ENCODE assay signal across 25 cellular contexts in genomic region chr4:31702291-31702690, GRCh38.
"Had no signal": no experiment of that assay in that cellular context is flagged by ENCODE, and none has a peak within 500 bp of the region (broad histone marks: within the 10 kb centered on the region; RNA-seq: fewer than 3 reads in every experiment).

No MANE protein-coding gene starts in this region.

- H3K4me3 ChIP-seq: esophagus squamous epithelium, gastroesophageal sphincter, heart right ventricle, hepatocyte had no signal

- ATAC-seq: activated CD4-positive, alpha-beta T cell treated with anti-CD3 and anti-CD28 coated beads for 36 hours; activated CD8-positive, alpha-beta memory T cell treated with anti-CD3 and anti-CD28 coated beads, Interleukin-2, amount 10 ng/mL, durations not matched to agents 7 days and 5 days; activated CD8-positive, alpha-beta T cell treated with anti-CD3 and anti-CD28 coated beads, Interleukin-2, amount 10 ng/mL, durations not matched to agents 7 days and 5 days; activated naive CD8-positive, alpha-beta T cell treated with anti-CD3 and anti-CD28 coated beads, Interleukin-2, amount 50 U/mL, for 24 hours; gastroesophageal sphincter; heart right ventricle had no signal

- DNase-seq: activated CD4-positive, alpha-beta memory T cell treated with anti-CD3 and anti-CD28 coated beads for 36 hours; activated CD4-positive, alpha-beta T cell treated with anti-CD3 and anti-CD28 coated beads for 36 hours; activated CD4-positive, alpha-beta T cell treated with anti-CD3 and anti-CD28 coated beads, Interleukin-2, amount 10 ng/mL, durations not matched to agents 24 days and 14 days; activated CD4-positive, CD25-positive, alpha-beta regulatory T cell; activated CD4-positive, CD25-positive, alpha-beta regulatory T cell treated with anti-CD3 and anti-CD28 coated beads, Interleukin-2, amount 50 U/mL, for 72 hours; activated CD8-positive, alpha-beta memory T cell treated with anti-CD3 and anti-CD28 coated beads, Interleukin-2, amount 10 ng/mL, durations not matched to agents 7 days and 5 days; activated CD8-positive, alpha-beta memory T cell treated with anti-CD3 and anti-CD28 coated beads, Interleukin-2, amount 50 U/mL, for 4 hours; activated CD8-positive, alpha-beta T cell treated with anti-CD3 and anti-CD28 coated beads, Interleukin-2, amount 10 ng/mL, durations not matched to agents 7 days and 5 days; activated effector memory CD4-positive, alpha-beta T cell treated with anti-CD3 and anti-CD28 coated beads, Interleukin-2, amount 50 U/mL, for 16 hours; activated naive CD4-positive, alpha-beta T cell treated with anti-CD3 and anti-CD28 coated beads for 36 hours; activated naive CD8-positive, alpha-beta T cell treated with anti-CD3 and anti-CD28 coated beads for 36 hours; activated naive CD8-positive, alpha-beta T cell treated with anti-CD3 and anti-CD28 coated beads, Interleukin-2, amount 50 U/mL, for 24 hours; activated T-cell treated with anti-CD3 and anti-CD28 coated beads, Interleukin-2, amount 50 U/mL, for 1 hour; activated T-cell treated with anti-CD3 and anti-CD28 coated beads, Interleukin-2, amount 50 U/mL, for 48 hours; amniotic stem cell; anterior cingulate cortex; brain microvascular endothelial cell; cortex of kidney; effector CD8-positive, alpha-beta T cell; esophagus squamous epithelium; foreskin melanocyte; heart right ventricle; T-helper 2 cell had no signal
